Comparison of ENCODE assay signal across 18 cellular contexts in the genomic region with DNA sequence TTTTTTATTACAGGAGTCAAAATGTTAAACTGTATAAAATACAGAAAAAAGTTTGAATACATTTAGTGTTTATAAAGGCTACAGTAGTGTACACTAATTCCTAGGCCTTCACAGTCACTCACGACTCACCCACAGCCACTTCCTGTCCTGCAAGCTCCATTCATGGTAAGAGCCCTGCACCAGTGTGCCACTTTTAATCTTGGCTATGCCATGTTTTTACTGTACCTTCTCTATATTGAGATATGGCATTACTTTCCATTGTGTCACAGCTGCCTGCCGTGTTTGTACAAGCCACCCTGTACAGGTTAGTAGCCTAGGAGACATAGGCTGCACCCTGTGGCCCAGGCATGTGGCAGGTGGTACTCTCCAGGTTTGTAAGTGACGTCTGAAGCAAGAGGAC. TPM values are rescaled to one million over a fixed set of nuclear protein-coding genes. Genes with fewer than 3 reads are reported as not detected.
DNase-seq lines count a peak whose midpoint lies in the region; ATAC-seq and TF ChIP-seq lines count a peak whose summit lies in the region.
"Had no signal": no experiment of that assay in that cellular context is flagged by ENCODE, and none has a peak within 500 bp of the region (broad histone marks: within the 10 kb centered on the region; RNA-seq: fewer than 3 reads in every experiment).

No MANE protein-coding gene starts in this region.

- no peak for DNase-seq in stimulated activated naive CD8-positive, alpha-beta T cell treated with anti-CD3 and anti-CD28 coated beads, Interleukin-15, amount 100 ng/mL, for 72 hours
- no peak for DNase-seq in stimulated activated naive CD8-positive, alpha-beta T cell treated with anti-CD3 and anti-CD28 coated beads, Interleukin-15, Interleukin-2, amounts not matched to agents 100 U/mL and 50 U/mL, for 24 hours
- DNase-seq in NCI-H345 (lab: John Stamatoyannopoulos, UW) (peak; percentile 53), fibroblast of peridontal ligament (ENCODE audit: extremely low read depth) (peak; percentile 9), COLO829 (ENCODE audit: low spot score) (no peak), KG1 (lab: John Stamatoyannopoulos, UW) (no peak), uterus (no peak)
- DNase-seq: activated CD4-positive, alpha-beta T cell treated with anti-CD3 and anti-CD28 coated beads for 4 hours; activated T-cell treated with anti-CD3 and anti-CD28 coated beads, Interleukin-2, amount 50 U/mL, for 24 hours; DMS 273 treated with DMSO at 0.1 percent for 48 hours; immature natural killer cell; mesendoderm; NCI-H1436 treated with DMSO at 0.1 percent for 48 hours; SHP77 treated with DMSO at 0.1 percent for 48 hours had no signal

- no peak for TF ChIP-seq CTCF in uterus (IDR thresholded peaks at IDR 0.05)

- intact Hi-C loops in uterus (cut with DNase I; ENCODE audit: low total_unique reads): no loop called here

- H3K27ac ChIP-seq in uterus: no peak overlapping the region

- peak; percentile 50 for ATAC-seq in stimulated activated naive CD8-positive, alpha-beta T cell treated with anti-CD3 and anti-CD28 coated beads, Interleukin-15, amount 100 ng/mL, for 72 hours
- ATAC-seq in stimulated activated naive CD8-positive, alpha-beta T cell treated with anti-CD3 and anti-CD28 coated beads, Interleukin-15, Interleukin-2, amounts not matched to agents 100 U/mL and 50 U/mL, for 24 hours: no peak
- no peak for ATAC-seq in GM18873 (IDR thresholded peaks at IDR 0.05; ENCODE audit: low FRiP score, unreplicated experiment)
- ATAC-seq: sciatic nerve had no signal

- no peak for TF ChIP-seq POLR2A in uterus (IDR thresholded peaks at IDR 0.05)

- no peaks in the 10 kb centered on the region for H3K36me3 ChIP-seq in uterus

- peaks cover 7% of the 10 kb centered on the region for H3K4me1 Mint-ChIP-seq in stimulated activated naive CD8-positive, alpha-beta T cell treated with anti-CD3 and anti-CD28 coated beads, Interleukin-15, amount 100 ng/mL, for 72 hours
- H3K4me1 Mint-ChIP-seq: B cell had no signal

- no peak overlapping the region for H3K27ac Mint-ChIP-seq in stimulated activated naive CD8-positive, alpha-beta T cell treated with anti-CD3 and anti-CD28 coated beads, Interleukin-15, amount 100 ng/mL, for 72 hours
- H3K27ac Mint-ChIP-seq: activated T-cell treated with anti-CD3 and anti-CD28 coated beads, Interleukin-2, amount 50 U/mL, for 24 hours; B cell; immature natural killer cell had no signal

- H3K27me3 ChIP-seq in uterus: no peaks in the 10 kb centered on the region

- H3K4me3 ChIP-seq in uterus: no peak overlapping the region

- no peak overlapping the region for H3K4me3 Mint-ChIP-seq in stimulated activated naive CD8-positive, alpha-beta T cell treated with anti-CD3 and anti-CD28 coated beads, Interleukin-15, amount 100 ng/mL, for 72 hours
- H3K4me3 Mint-ChIP-seq: activated T-cell treated with anti-CD3 and anti-CD28 coated beads, Interleukin-2, amount 50 U/mL, for 24 hours; B cell; immature natural killer cell had no signal

- no peaks in the 10 kb centered on the region for H3K4me1 ChIP-seq in uterus

- no peaks in the 10 kb centered on the region for H3K9me3 ChIP-seq in uterus

- no peaks in the 10 kb centered on the region for H3K9me3 Mint-ChIP-seq in stimulated activated naive CD8-positive, alpha-beta T cell treated with anti-CD3 and anti-CD28 coated beads, Interleukin-15, amount 100 ng/mL, for 72 hours
- H3K9me3 Mint-ChIP-seq: activated T-cell treated with anti-CD3 and anti-CD28 coated beads, Interleukin-2, amount 50 U/mL, for 24 hours; immature natural killer cell had no signal

- H3K27me3 Mint-ChIP-seq in stimulated activated naive CD8-positive, alpha-beta T cell treated with anti-CD3 and anti-CD28 coated beads, Interleukin-15, amount 100 ng/mL, for 72 hours: peaks cover 18% of the 10 kb centered on the region

RNA-seq across cellular contexts. Expression of gene C1QTNF9, which starts 32.1 kb away (rescaled TPM):
- total RNA-seq in uterus: under 1 TPM in 2 of 4 donors, not detected in 2; 0.28 to 0.70 TPM
- total RNA-seq: B cell, H1 had no signal

Comparison
In these comparisons a context has a peak if more than half of its experiments do, and no peak if none do; other contexts are left out.
1. DNase-seq: peak in NCI-H345 (single experiment) and fibroblast of peridontal ligament (single experiment); none in stimulated activated naive CD8-positive, alpha-beta T cell treated with anti-CD3 and anti-CD28 coated beads, Interleukin-15, amount 100 ng/mL, for 72 hours (0 of 2), stimulated activated naive CD8-positive, alpha-beta T cell treated with anti-CD3 and anti-CD28 coated beads, Interleukin-15, Interleukin-2, amounts not matched to agents 100 U/mL and 50 U/mL, for 24 hours (single experiment), COLO829 (single experiment), KG1 (single experiment) and uterus (0 of 2).